In genomic region chr2:71275939-71276310, GRCh38 we compare ENCODE assay signal across 8 cellular contexts. TPM values are rescaled to one million over a fixed set of nuclear protein-coding genes. Genes with fewer than 3 reads are reported as not detected.
DNase-seq lines count a peak whose midpoint lies in the region; ATAC-seq, FAIRE-seq and TF ChIP-seq lines count a peak whose summit lies in the region.

No MANE protein-coding gene starts in this region.

- no peak for FAIRE-seq in HepG2 (lab: Jason Lieb, UNC)

- H3K36me3 ChIP-seq in heart right ventricle, result no peaks in the 10 kb centered on the region
- H3K36me3 ChIP-seq in HepG2 (replicated peaks in 1 of 2; ENCODE audit: control insufficient read depth in 1 of 2, insufficient read depth in 2 of 2, low read length in 2 of 2), result no peaks in the 10 kb centered on the region
- H3K36me3 ChIP-seq in Karpas-422 (ENCODE audit: insufficient read depth, low read length), result no peaks in the 10 kb centered on the region

- in situ Hi-C loops in HepG2 (cut with HindIII; ENCODE audit: extremely low pct_ligation_motif_present, low pct_unique_long_range_greater_than_20kb), result no loop called here
- in situ Hi-C loops in ACHN (cut with HindIII; ENCODE audit: low pct_ligation_motif_present, low pct_unique_long_range_greater_than_20kb, low sequenced_read_pairs), result no loop called here

- BruUV-seq in HepG2 (replicated peaks; lab: Mats Ljungman, UMichigan), result no TSS peak

- POLR2A ChIA-PET in activated CD8-positive, alpha-beta T cell treated with anti-CD3 and anti-CD28 coated beads for 36 hours (lab: Charles Lee), result interaction anchor here (0.6 to 1.3 kb wide), 2 partner anchors 13 to 49 kb away, joined by 3 read pairs; no protein-coding TSS in a partner anchor
- POLR2A ChIA-PET in HepG2 (lab: Yijun Ruan, JAX), result interaction anchor here (1.3 kb wide), 1 partner anchor 55 kb away, joined by 3 read pairs; the partner anchor contains the start of gene ZNF638

- H3K4me1 Mint-ChIP-seq in activated CD8-positive, alpha-beta T cell treated with anti-CD3 and anti-CD28 coated beads for 36 hours (ENCODE audit: low read depth), result peaks cover 7% of the 10 kb centered on the region
- H3K4me1 Mint-ChIP-seq in type B pancreatic cell (ENCODE audit: unreplicated experiment), result peaks cover 12% of the 10 kb centered on the region

- H3K79me2 ChIP-seq in HepG2 (ENCODE audit: insufficient read depth, low read length) (no peaks in the 10 kb centered on the region), Karpas-422 (ENCODE audit: low read length) (no peaks in the 10 kb centered on the region)

- ATAC-seq in heart right ventricle (peak in 1 of 8 donors; percentile 2), left cardiac atrium (no peak), HepG2 (no peak)
- no peak for ATAC-seq in activated CD8-positive, alpha-beta T cell treated with anti-CD3 and anti-CD28 coated beads for 36 hours

- H3K4me1 ChIP-seq in heart right ventricle, result peaks cover 0 to 48% (median 16%) of the 10 kb centered on the region in 9 donors
- H3K4me1 ChIP-seq in HepG2 (ENCODE audit: insufficient read depth, low read length), result peaks cover 20% of the 10 kb centered on the region
- no peaks in the 10 kb centered on the region for H3K4me1 ChIP-seq in Karpas-422 (ENCODE audit: low read length)

- 38 to 42% methylated on average over 8 of the region's 8 CpGs for WGBS in heart right ventricle, 2 donors
- 45% methylated on average over 8 of the region's 8 CpGs for WGBS in HepG2 (ENCODE audit: low lambda C conversion rate)

- no peaks in the 10 kb centered on the region for H3K36me3 Mint-ChIP-seq in activated CD8-positive, alpha-beta T cell treated with anti-CD3 and anti-CD28 coated beads for 36 hours (ENCODE audit: low read depth)
- H3K36me3 Mint-ChIP-seq in type B pancreatic cell, result no peaks in the 10 kb centered on the region

- H3K4me3 Mint-ChIP-seq in activated CD8-positive, alpha-beta T cell treated with anti-CD3 and anti-CD28 coated beads for 36 hours, result peak overlapping the region; percentile 53
- peak overlapping the region; percentile 67 for H3K4me3 Mint-ChIP-seq in type B pancreatic cell

- H3K9ac ChIP-seq in HepG2 (ENCODE audit: insufficient read depth, low read depth, low read length), result no peak overlapping the region
- no peak overlapping the region for H3K9ac ChIP-seq in Karpas-422 (ENCODE audit: low read length)

- intact Hi-C loops in heart right ventricle (cut with DNase I) (loop anchor here in 9 of 10 donors (2.0 to 5.0 kb wide), 5 partner anchors 34 to 56 kb away; partner anchors contain the start of genes PAIP2B (in 7 of the 9) and ZNF638 (in 3 of the 9)), left cardiac atrium (cut with DNase I) (loop anchor here (2.0 to 10.0 kb wide), 2 partner anchors 49 to 51 kb away; partner anchors contain the start of gene PAIP2B (in 2 of the 2)), HepG2 (cut with micrococcal nuclease; ENCODE audit: unreplicated experiment) (loop anchor here (5.0 kb wide), 1 partner anchor 44 kb away; no protein-coding TSS in a partner anchor)
- intact Hi-C loops in activated CD8-positive, alpha-beta T cell treated with anti-CD3 and anti-CD28 coated beads for 36 hours (cut with micrococcal nuclease), result loop anchor here (5.0 to 10.0 kb wide), 2 partner anchors 49 to 121 kb away; partner anchors contain the start of gene PAIP2B

- H3K27me3 Mint-ChIP-seq in activated CD8-positive, alpha-beta T cell treated with anti-CD3 and anti-CD28 coated beads for 36 hours, result peaks cover 72% of the 10 kb centered on the region
- H3K27me3 Mint-ChIP-seq in type B pancreatic cell, result peaks cover 87% of the 10 kb centered on the region

- H3K27ac ChIP-seq in heart right ventricle, result peak overlapping the region in 7 of 10 donors; percentile 88 to 93 (median 90)
- H3K27ac ChIP-seq in HepG2 (ENCODE audit: extremely low read length, insufficient read depth, low read length), result no peak overlapping the region
- H3K27ac ChIP-seq in Karpas-422 (ENCODE audit: low read length), result no peak overlapping the region

- TF ChIP-seq EP300 in HepG2 (IDR thresholded peaks at IDR 0.05; ENCODE audit: low read depth in 2 of 2, low read length in 2 of 2), result no peak
- no peak for TF ChIP-seq EP300 in HepG2 (CRISPR knock-in tag; IDR thresholded peaks at IDR 0.05; ENCODE audit: borderline replicate concordance)

- H3K27me3 ChIP-seq in heart right ventricle (peaks cover 0 to 39% (median 0%) of the 10 kb centered on the region in 7 donors), HepG2 (ENCODE audit: control insufficient read depth in 1 of 2, insufficient read depth in 2 of 2, low read length in 2 of 2) (peaks cover 5 to 35% of the 10 kb centered on the region in 2 experiments), Karpas-422 (ENCODE audit: low read length) (no peaks in the 10 kb centered on the region)

- TF ChIP-seq POLR2A in HepG2 (IDR thresholded peaks at IDR 0.05; ENCODE audit: insufficient read depth in 1 of 2, low read depth in 2 of 2, low read length in 2 of 2), result no peak

- no peaks in the 10 kb centered on the region for H3K9me2 ChIP-seq in Karpas-422 (replicated peaks; ENCODE audit: insufficient read depth, low read length)

- TF ChIP-seq CTCF in heart right ventricle (IDR thresholded peaks at IDR 0.05), result no peak
- TF ChIP-seq CTCF in activated CD8-positive, alpha-beta T cell treated with anti-CD3 and anti-CD28 coated beads for 36 hours (IDR thresholded peaks at IDR 0.05), result no peak
- no peak for TF ChIP-seq CTCF in HepG2 (CRISPR knock-in tag; IDR thresholded peaks at IDR 0.05)
- no peak for TF ChIP-seq CTCF in type B pancreatic cell (conservative IDR thresholded peaks at IDR 0.05)

- no peaks in the 10 kb centered on the region for H3K9me3 ChIP-seq in heart right ventricle
- no peaks in the 10 kb centered on the region for H3K9me3 ChIP-seq in HepG2 (ENCODE audit: low read length)
- no peaks in the 10 kb centered on the region for H3K9me3 ChIP-seq in Karpas-422 (ENCODE audit: low read length)

- H3K4me3 ChIP-seq in heart right ventricle (peak overlapping the region in 8 of 10 donors; percentile 55 to 73 (median 68)), HepG2 (replicated peaks in 1 of 3; ENCODE audit: insufficient read depth in 1 of 3, low read depth in 2 of 3, low read length in 3 of 3) (no peak overlapping the region), Karpas-422 (ENCODE audit: low read length) (no peak overlapping the region)

- no peak for TF ChIP-seq RAD21 in HepG2 (CRISPR knock-in tag; IDR thresholded peaks at IDR 0.05)

- H4K20me1 ChIP-seq in HepG2 (ENCODE audit: insufficient read depth, low read length) (no peaks in the 10 kb centered on the region), Karpas-422 (ENCODE audit: insufficient read depth, low read depth, low read length) (no peaks in the 10 kb centered on the region)

- no peak overlapping the region for H3K27ac Mint-ChIP-seq in activated CD8-positive, alpha-beta T cell treated with anti-CD3 and anti-CD28 coated beads for 36 hours
- no peak overlapping the region for H3K27ac Mint-ChIP-seq in type B pancreatic cell

- no peak for DNase-seq in heart right ventricle
- no peak for DNase-seq in left cardiac atrium
- DNase-seq in activated CD8-positive, alpha-beta T cell treated with anti-CD3 and anti-CD28 coated beads for 36 hours, result no peak
- no peak for DNase-seq in HepG2 (ENCODE audit: low spot score)
- DNase-seq in type B pancreatic cell (ENCODE audit: extremely low spot score, unreplicated experiment), result no peak
- no peak for DNase-seq in ACHN
- DNase-seq in stimulated activated CD4-positive, alpha-beta T cell treated with anti-CD3 and anti-CD28 coated beads, Interleukin-1b, Interleukin-23, amount 100 ng/mL, for 48 hours, result no peak
- DNase-seq in Karpas-422, result no peak

- CTCF ChIA-PET in activated CD8-positive, alpha-beta T cell treated with anti-CD3 and anti-CD28 coated beads for 36 hours (lab: Charles Lee), result interaction anchor here (0.7 to 2.5 kb wide), 6 partner anchors 11 to 185 kb away, joined by 3 to 9 read pairs (median 3); partner anchors contain the start of gene ZNF638
- CTCF ChIA-PET in HepG2 (lab: Yijun Ruan, JAX; ENCODE audit: low intra/inter-chr PET ratio, low total read pairs), result no interaction called here

- H3K9me3 Mint-ChIP-seq in activated CD8-positive, alpha-beta T cell treated with anti-CD3 and anti-CD28 coated beads for 36 hours, result peaks cover 7% of the 10 kb centered on the region
- no peaks in the 10 kb centered on the region for H3K9me3 Mint-ChIP-seq in type B pancreatic cell

- H2AFZ ChIP-seq in HepG2 (ENCODE audit: low read length) (no peak overlapping the region), Karpas-422 (ENCODE audit: low read length) (no peak overlapping the region)

- H3K4me2 ChIP-seq in HepG2 (ENCODE audit: low read depth, low read length) (peak overlapping the region; percentile 62), Karpas-422 (ENCODE audit: low read depth, low read length, poor library complexity, severe bottlenecking) (no peak overlapping the region)

RNA-seq across cellular contexts. Expression of gene PAIP2B, which starts 49.0 kb away (rescaled TPM):
- 100 to 1,000 TPM in 1 of 10 donors, 10 to 100 TPM in 9; 45.9 to 108 (median 61.1) TPM for total RNA-seq in heart right ventricle
- polyA plus RNA-seq in heart right ventricle, result 10 to 100 TPM in 1 of 2 donors, 1 to 10 TPM in 1; 7.2 to 13.7 TPM
- 10 to 100 TPM; 15.1 to 20.5 TPM for total RNA-seq in left cardiac atrium
- total RNA-seq in activated CD8-positive, alpha-beta T cell treated with anti-CD3 and anti-CD28 coated beads for 36 hours, result 1 to 10 TPM; 3.1 to 3.4 TPM
- 0.29 and 0.46 TPM in 2 replicates for total RNA-seq in HepG2 (2016; rRNA removed; fragmentation: Illumina TruSeq; extraction: Trizol)
- total RNA-seq in HepG2 (2016; cell fraction: cytosol; rRNA removed; fragmentation: Illumina TruSeq; extraction: Trizol; ENCODE audit: low read depth), result under 0.01 TPM in 1 of 2 replicates, not detected in the other
- 0.26 and 0.46 TPM in 2 replicates for total RNA-seq in HepG2 (2016; cell fraction: insoluble cytoplasmic fraction; rRNA removed; fragmentation: Illumina TruSeq; extraction: Trizol)
- 0.12 and 0.17 TPM in 2 replicates for total RNA-seq in HepG2 (2016; cell fraction: membrane; rRNA removed; fragmentation: Illumina TruSeq; extraction: Trizol)
- 0.25 TPM in 2 replicates for total RNA-seq in HepG2 (2016; cell fraction: nucleus; rRNA removed; fragmentation: Illumina TruSeq; extraction: Trizol)
- 0.16 and 0.18 TPM in 2 replicates for polyA plus RNA-seq in HepG2 (2011; rRNA removed)
- polyA plus RNA-seq in HepG2 (2011; cell fraction: cytosol; rRNA removed), result 0.08 and 0.21 TPM in 2 replicates
- polyA plus RNA-seq in HepG2 (2011; cell fraction: nucleus; rRNA removed), result 0.08 and 0.24 TPM in 2 replicates
- 0.31 and 0.78 TPM in 2 replicates for polyA plus RNA-seq in HepG2 (2012)
- 0.03 and 0.05 TPM in 2 replicates for polyA plus RNA-seq in HepG2 (2016; cell fraction: cytosol; fragmentation: Illumina TruSeq; extraction: Trizol; ENCODE audit: low read depth)
- 0.28 and 0.29 TPM in 2 replicates for polyA plus RNA-seq in HepG2 (2016; cell fraction: insoluble cytoplasmic fraction; fragmentation: Illumina TruSeq; extraction: Trizol; ENCODE audit: low read depth)
- polyA plus RNA-seq in HepG2 (2016; cell fraction: membrane; fragmentation: Illumina TruSeq; extraction: Trizol; ENCODE audit: low read depth), result 0.05 and 0.06 TPM in 2 replicates
- 0.26 and 0.29 TPM in 2 replicates for polyA plus RNA-seq in HepG2 (2016; cell fraction: nucleus; fragmentation: Illumina TruSeq; extraction: Trizol; ENCODE audit: insufficient read depth, low read depth)
- 0.02 and 0.14 TPM in 2 replicates for polyA minus RNA-seq in HepG2 (2011; rRNA and poly(A)+ RNA removed; ENCODE audit: low replicate concordance)
- 0.18 and 0.30 TPM in 2 replicates for polyA minus RNA-seq in HepG2 (2011; cell fraction: cytosol; rRNA and poly(A)+ RNA removed)
- polyA minus RNA-seq in HepG2 (2011; cell fraction: nucleus; rRNA and poly(A)+ RNA removed), result 0.26 and 0.37 TPM in 2 replicates
- total RNA-seq in type B pancreatic cell (ENCODE audit: low replicate concordance), result 13.7 and 21.5 TPM in 2 replicates
- total RNA-seq in Karpas-422 (2014; rRNA removed; shearing (Covaris generic); ENCODE audit: low replicate concordance), result 2.6 and 5.6 TPM in 2 replicates

RNA-seq across cellular contexts. Expression of gene ZNF638, which starts 55.7 kb away (rescaled TPM):
- total RNA-seq in heart right ventricle (100 to 1,000 TPM in 1 of 10 donors, 10 to 100 TPM in 9; 68.4 to 100 (median 82.8) TPM), left cardiac atrium (10 to 100 TPM; 68.7 to 72.8 TPM), HepG2 (2016; rRNA removed; fragmentation: Illumina TruSeq; extraction: Trizol) (133 and 144 TPM in 2 replicates), type B pancreatic cell (ENCODE audit: low replicate concordance) (118 and 149 TPM in 2 replicates)
- polyA plus RNA-seq in heart right ventricle (100 to 1,000 TPM in 1 of 2 donors, 10 to 100 TPM in 1; 45.2 to 219 TPM), HepG2 (2011; rRNA removed) (79.8 and 92.7 TPM in 2 replicates)
- 10 to 100 TPM; 81.1 to 86.0 TPM for total RNA-seq in activated CD8-positive, alpha-beta T cell treated with anti-CD3 and anti-CD28 coated beads for 36 hours
- total RNA-seq in HepG2 (2016; cell fraction: cytosol; rRNA removed; fragmentation: Illumina TruSeq; extraction: Trizol; ENCODE audit: low read depth), result 144 and 165 TPM in 2 replicates
- 136 and 142 TPM in 2 replicates for total RNA-seq in HepG2 (2016; cell fraction: insoluble cytoplasmic fraction; rRNA removed; fragmentation: Illumina TruSeq; extraction: Trizol)
- 69.6 and 88.9 TPM in 2 replicates for total RNA-seq in HepG2 (2016; cell fraction: membrane; rRNA removed; fragmentation: Illumina TruSeq; extraction: Trizol)
- 338 and 339 TPM in 2 replicates for total RNA-seq in HepG2 (2016; cell fraction: nucleus; rRNA removed; fragmentation: Illumina TruSeq; extraction: Trizol)
- 30.4 and 44.2 TPM in 2 replicates for polyA plus RNA-seq in HepG2 (2011; cell fraction: cytosol; rRNA removed)
- polyA plus RNA-seq in HepG2 (2011; cell fraction: nucleus; rRNA removed), result 156 and 178 TPM in 2 replicates
- polyA plus RNA-seq in HepG2 (2012), result 94.6 and 110 TPM in 2 replicates
- 8.2 and 8.9 TPM in 2 replicates for polyA plus RNA-seq in HepG2 (2016; cell fraction: cytosol; fragmentation: Illumina TruSeq; extraction: Trizol; ENCODE audit: low read depth)
- 88.5 and 93.4 TPM in 2 replicates for polyA plus RNA-seq in HepG2 (2016; cell fraction: insoluble cytoplasmic fraction; fragmentation: Illumina TruSeq; extraction: Trizol; ENCODE audit: low read depth)
- polyA plus RNA-seq in HepG2 (2016; cell fraction: membrane; fragmentation: Illumina TruSeq; extraction: Trizol; ENCODE audit: low read depth), result 13.9 and 16.6 TPM in 2 replicates
- polyA plus RNA-seq in HepG2 (2016; cell fraction: nucleus; fragmentation: Illumina TruSeq; extraction: Trizol; ENCODE audit: insufficient read depth, low read depth), result 235 and 243 TPM in 2 replicates
- polyA minus RNA-seq in HepG2 (2011; rRNA and poly(A)+ RNA removed; ENCODE audit: low replicate concordance), result 88.0 and 129 TPM in 2 replicates
- polyA minus RNA-seq in HepG2 (2011; cell fraction: cytosol; rRNA and poly(A)+ RNA removed), result 77.1 and 94.9 TPM in 2 replicates
- 881 and 997 TPM in 2 replicates for polyA minus RNA-seq in HepG2 (2011; cell fraction: nucleus; rRNA and poly(A)+ RNA removed)
- total RNA-seq in Karpas-422 (2014; rRNA removed; shearing (Covaris generic); ENCODE audit: low replicate concordance), result 232 and 317 TPM in 2 replicates

Comparison
In these comparisons a context has a peak if more than half of its experiments do, and no peak if none do; other contexts are left out.
1. H3K27ac ChIP-seq: peak in heart right ventricle (7 of 10); none in HepG2 (single experiment) and Karpas-422 (single experiment).
2. H3K4me3 ChIP-seq: peak in heart right ventricle (8 of 10); none in HepG2 (0 of 3) and Karpas-422 (single experiment).